In the genomic region with DNA sequence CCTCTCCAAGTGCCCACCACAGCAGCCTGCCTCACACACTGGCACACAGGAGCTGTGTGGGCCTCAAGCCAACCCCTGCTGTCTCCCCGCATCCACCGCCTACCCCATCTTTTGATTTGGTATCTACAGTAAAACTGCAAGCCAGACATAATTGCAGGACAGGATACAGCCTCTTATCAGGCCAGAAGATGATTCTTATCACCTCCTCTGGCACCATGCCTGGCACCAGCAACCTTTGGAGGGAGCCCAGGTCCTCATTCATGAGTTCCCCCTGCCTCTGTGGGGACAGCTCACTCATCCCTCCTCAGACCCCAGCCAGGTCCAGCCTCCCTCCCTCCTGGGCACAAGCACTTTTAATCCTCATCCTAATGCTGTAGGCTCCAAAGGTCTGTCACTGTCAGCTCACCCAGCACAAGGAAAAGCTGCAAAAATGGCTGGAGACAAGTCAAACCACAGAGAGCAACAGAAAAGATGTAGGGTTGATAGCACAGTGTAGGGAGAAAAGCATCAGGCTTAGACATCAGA, we compare ENCODE assay signal across 15 cellular contexts. TPM values are rescaled to one million over a fixed set of nuclear protein-coding genes. Genes with fewer than 3 reads are reported as not detected.
DNase-seq lines count a peak whose midpoint lies in the region; ATAC-seq and TF ChIP-seq lines count a peak whose summit lies in the region.
"Had no signal": no experiment of that assay in that cellular context is flagged by ENCODE, and none has a peak within 500 bp of the region (broad histone marks: within the 10 kb centered on the region; RNA-seq: fewer than 3 reads in every experiment).

No MANE protein-coding gene starts in this region.

- peak overlapping the region; percentile 3 for H3K9ac ChIP-seq in mesenchymal stem cell (ENCODE audit: low read length)

- H3K9me2 ChIP-seq in GM23338 (ENCODE audit: insufficient read depth), result no peaks in the 10 kb centered on the region

- no peak overlapping the region for H2AFZ ChIP-seq in GM23338
- no peak overlapping the region for H2AFZ ChIP-seq in mesenchymal stem cell (ENCODE audit: low read depth, low read length)
- H2AFZ ChIP-seq: PC-9 had no signal

- H2BK5ac ChIP-seq in mesenchymal stem cell (ENCODE audit: low read depth, low read length, poor library complexity, severe bottlenecking), result no peak overlapping the region

- H4K8ac ChIP-seq in mesenchymal stem cell (ENCODE audit: low read length), result no peak overlapping the region

- ATAC-seq in GM23338, result no peak

- no peak for TF ChIP-seq CTCF in GM23338 (conservative IDR thresholded peaks at IDR 0.05; ENCODE audit: low read depth in 2 of 2)
- TF ChIP-seq CTCF in progenitor cell of endocrine pancreas (IDR thresholded peaks at IDR 0.05; ENCODE audit: unreplicated experiment), result no peak
- TF ChIP-seq CTCF in esophagus muscularis mucosa (IDR thresholded peaks at IDR 0.05), result no peak

- H3K79me1 ChIP-seq in mesenchymal stem cell (replicated peaks; ENCODE audit: low read length, poor library complexity, severe bottlenecking), result peaks cover 44% of the 10 kb centered on the region

- no peak overlapping the region for H3K18ac ChIP-seq in mesenchymal stem cell (ENCODE audit: low read depth in 1 of 2, low read length in 2 of 2)

- peak overlapping the region in 1 of 2 experiments; percentile 79 for H3K14ac ChIP-seq in mesenchymal stem cell (ENCODE audit: low read length in 2 of 2)

- intact Hi-C loops in CD4-positive, alpha-beta memory T cell (cut with micrococcal nuclease), result no loop called here
- intact Hi-C loops in esophagus muscularis mucosa (cut with DNase I), result no loop called here

- H2BK15ac ChIP-seq in mesenchymal stem cell (ENCODE audit: low read depth, poor library complexity, severe bottlenecking), result no peak overlapping the region

- no peak overlapping the region for H3K23ac ChIP-seq in mesenchymal stem cell (ENCODE audit: low read length in 2 of 2)

- peaks cover 24 to 49% (median 36%) of the 10 kb centered on the region in 4 donors for H3K4me1 Mint-ChIP-seq in CD4-positive, alpha-beta memory T cell
- H3K4me1 Mint-ChIP-seq in GM23338 (peaks cover 38% of the 10 kb centered on the region), progenitor cell of endocrine pancreas (ENCODE audit: low read depth) (peaks cover 4% of the 10 kb centered on the region)
- peaks cover 23% of the 10 kb centered on the region for H3K4me1 Mint-ChIP-seq in T-helper 2 cell treated with Interferon-gamma antibody and Interleukin-4, amounts not matched to agents 5 μg/mL and 100 μg/mL, for 36 hours (ENCODE audit: low read depth)

- H3K27ac ChIP-seq in CD4-positive, alpha-beta memory T cell (ENCODE audit: low read depth, low read length), result no peak overlapping the region
- H3K27ac ChIP-seq in GM23338 (ENCODE audit: low read depth) (no peak overlapping the region), mesenchymal stem cell (ENCODE audit: low read length, poor library complexity, severe bottlenecking) (no peak overlapping the region), esophagus muscularis mucosa (replicated peaks in 1 of 4) (no peak overlapping the region)
- H3K27ac ChIP-seq: dorsolateral prefrontal cortex, HL-60, neutrophil, PC-9 had no signal

- H3K9me3 Mint-ChIP-seq in CD4-positive, alpha-beta memory T cell, result no peaks in the 10 kb centered on the region
- peaks cover 2% of the 10 kb centered on the region; the same call in 1 of the 3 replicates for H3K9me3 Mint-ChIP-seq in GM23338
- H3K9me3 Mint-ChIP-seq in T-helper 2 cell treated with Interferon-gamma antibody and Interleukin-4, amounts not matched to agents 5 μg/mL and 100 μg/mL, for 36 hours, result no peaks in the 10 kb centered on the region
- no peaks in the 10 kb centered on the region for H3K9me3 Mint-ChIP-seq in progenitor cell of endocrine pancreas (ENCODE audit: low read depth)
- H3K9me3 Mint-ChIP-seq: stimulated activated naive CD8-positive, alpha-beta T cell treated with anti-CD3 and anti-CD28 coated beads, Interleukin-15, Interleukin-2, amounts not matched to agents 100 ng/mL and 50 ng/mL, for 24 hours had no signal

- H2AK5ac ChIP-seq in mesenchymal stem cell (ENCODE audit: low read length, severe bottlenecking), result no peak overlapping the region

- peaks cover 29% of the 10 kb centered on the region for H3K4me1 ChIP-seq in CD4-positive, alpha-beta memory T cell (ENCODE audit: insufficient read depth, low read length)
- H3K4me1 ChIP-seq in GM23338 (ENCODE audit: insufficient read depth) (peaks cover 17% of the 10 kb centered on the region), mesenchymal stem cell (ENCODE audit: control insufficient read depth, insufficient read depth, low read depth, low read length) (peaks cover 49% of the 10 kb centered on the region), esophagus muscularis mucosa (peaks cover 31 to 56% (median 43%) of the 10 kb centered on the region in 4 donors)
- H3K4me1 ChIP-seq: HAP-1 had no signal

- WGBS in mesenchymal stem cell, result 73% methylated on average over 2 of the region's 2 CpGs
- WGBS in esophagus muscularis mucosa, result 65% methylated on average over 2 of the region's 2 CpGs

- TF ChIP-seq POLR2A in esophagus muscularis mucosa (IDR thresholded peaks at IDR 0.05; ENCODE audit: low read depth), result no peak

- no peak overlapping the region for H2BK120ac ChIP-seq in mesenchymal stem cell (ENCODE audit: low read depth, low read length)

- CTCF ChIA-PET in CD4-positive, alpha-beta memory T cell (lab: Charles Lee; ENCODE audit: partially characterized antibody), result interaction anchor here (1.6 to 2.1 kb wide), 2 partner anchors 9 to 17 kb away, joined by 4 read pairs; a partner anchor contains a TSS

- no peaks in the 10 kb centered on the region for H3K9me3 ChIP-seq in CD4-positive, alpha-beta memory T cell (ENCODE audit: control insufficient read depth in 1 of 2, low read length in 2 of 2)
- H3K9me3 ChIP-seq in mesenchymal stem cell (ENCODE audit: control insufficient read depth, low read length) (no peaks in the 10 kb centered on the region), esophagus muscularis mucosa (no peaks in the 10 kb centered on the region)
- H3K9me3 ChIP-seq: HAP-1, neutrophil had no signal

- no peaks in the 10 kb centered on the region for H3K36me3 ChIP-seq in CD4-positive, alpha-beta memory T cell (ENCODE audit: insufficient read depth, low read length)
- H3K36me3 ChIP-seq in GM23338 (ENCODE audit: insufficient read depth), result no peaks in the 10 kb centered on the region
- peaks cover 8 to 35% of the 10 kb centered on the region in 2 experiments for H3K36me3 ChIP-seq in mesenchymal stem cell (ENCODE audit: control insufficient read depth in 1 of 2, insufficient read depth in 2 of 2, low read depth in 1 of 2, low read length in 2 of 2)
- peaks cover 0 to 6% (median 0%) of the 10 kb centered on the region in 4 donors for H3K36me3 ChIP-seq in esophagus muscularis mucosa
- H3K36me3 ChIP-seq: HAP-1, neutrophil had no signal

- POLR2A ChIA-PET in CD4-positive, alpha-beta memory T cell (lab: Charles Lee; ENCODE audit: partially characterized antibody), result no interaction called here

- no peaks in the 10 kb centered on the region for H3K27me3 Mint-ChIP-seq in CD4-positive, alpha-beta memory T cell
- peaks cover 2% of the 10 kb centered on the region for H3K27me3 Mint-ChIP-seq in GM23338 (ENCODE audit: insufficient read depth, low read depth, poor library complexity)
- no peaks in the 10 kb centered on the region for H3K27me3 Mint-ChIP-seq in T-helper 2 cell treated with Interferon-gamma antibody and Interleukin-4, amounts not matched to agents 5 μg/mL and 100 μg/mL, for 36 hours (ENCODE audit: low read depth)
- no peaks in the 10 kb centered on the region for H3K27me3 Mint-ChIP-seq in progenitor cell of endocrine pancreas
- H3K27me3 Mint-ChIP-seq: stimulated activated naive CD8-positive, alpha-beta T cell treated with anti-CD3 and anti-CD28 coated beads, Interleukin-15, Interleukin-2, amounts not matched to agents 100 ng/mL and 50 ng/mL, for 24 hours had no signal

- no peaks in the 10 kb centered on the region for H3F3A ChIP-seq in GM23338 (replicated peaks; ENCODE audit: low read depth)

- no peak for TF ChIP-seq EP300 in esophagus muscularis mucosa (IDR thresholded peaks at IDR 0.05)

- peaks cover 7% of the 10 kb centered on the region for H3K79me2 ChIP-seq in GM23338 (replicated peaks; ENCODE audit: insufficient read depth)

- H2BK12ac ChIP-seq in mesenchymal stem cell (ENCODE audit: low read length in 2 of 2), result no peak overlapping the region

- H3K4me3 ChIP-seq in CD4-positive, alpha-beta memory T cell (ENCODE audit: low read length in 2 of 2), result no peak overlapping the region
- H3K4me3 ChIP-seq in GM23338 (no peak overlapping the region), mesenchymal stem cell (ENCODE audit: insufficient read depth in 1 of 2, low read depth in 1 of 2, low read length in 2 of 2) (no peak overlapping the region), esophagus muscularis mucosa (no peak overlapping the region)
- H3K4me3 ChIP-seq: dorsolateral prefrontal cortex, HAP-1, PC-9 had no signal

- H3K4me3 Mint-ChIP-seq in CD4-positive, alpha-beta memory T cell, result peak overlapping the region in 4 of 8 donors; percentile 40 to 72 (median 52)
- H3K4me3 Mint-ChIP-seq in GM23338, result no peak overlapping the region; the same call in 2 of the 3 replicates
- peak overlapping the region; percentile 2 for H3K4me3 Mint-ChIP-seq in T-helper 2 cell treated with Interferon-gamma antibody and Interleukin-4, amounts not matched to agents 5 μg/mL and 100 μg/mL, for 36 hours
- no peak overlapping the region for H3K4me3 Mint-ChIP-seq in progenitor cell of endocrine pancreas (ENCODE audit: low read depth)
- H3K4me3 Mint-ChIP-seq: stimulated activated naive CD8-positive, alpha-beta T cell treated with anti-CD3 and anti-CD28 coated beads, Interleukin-15, Interleukin-2, amounts not matched to agents 100 ng/mL and 50 ng/mL, for 24 hours had no signal

- H3K27ac Mint-ChIP-seq in CD4-positive, alpha-beta memory T cell, result peak overlapping the region; percentile 61 to 84 (median 77)
- H3K27ac Mint-ChIP-seq in GM23338, result 0 out of 2 replicates have a peak overlapping the region, but pooled peaks have one; percentile 59
- H3K27ac Mint-ChIP-seq in T-helper 2 cell treated with Interferon-gamma antibody and Interleukin-4, amounts not matched to agents 5 μg/mL and 100 μg/mL, for 36 hours, result peak overlapping the region; percentile 74
- H3K27ac Mint-ChIP-seq in progenitor cell of endocrine pancreas, result no peak overlapping the region
- H3K27ac Mint-ChIP-seq: stimulated activated naive CD8-positive, alpha-beta T cell treated with anti-CD3 and anti-CD28 coated beads, Interleukin-15, Interleukin-2, amounts not matched to agents 100 ng/mL and 50 ng/mL, for 24 hours had no signal

- H3K36me3 Mint-ChIP-seq in CD4-positive, alpha-beta memory T cell, result no peaks in the 10 kb centered on the region
- peaks cover 3% of the 10 kb centered on the region; the same call in 2 of the 3 replicates for H3K36me3 Mint-ChIP-seq in GM23338 (ENCODE audit: low read depth)
- H3K36me3 Mint-ChIP-seq in T-helper 2 cell treated with Interferon-gamma antibody and Interleukin-4, amounts not matched to agents 5 μg/mL and 100 μg/mL, for 36 hours (ENCODE audit: low read depth), result no peaks in the 10 kb centered on the region
- H3K36me3 Mint-ChIP-seq in progenitor cell of endocrine pancreas (ENCODE audit: insufficient read depth), result no peaks in the 10 kb centered on the region

- H4K20me1 ChIP-seq in GM23338 (replicated peaks; ENCODE audit: insufficient read depth), result peaks cover 8% of the 10 kb centered on the region

- H3K4ac ChIP-seq in mesenchymal stem cell (ENCODE audit: low read depth in 1 of 2, low read length in 2 of 2), result no peak overlapping the region

- DNase-seq in CD4-positive, alpha-beta memory T cell, result no peak
- no peak for DNase-seq in GM23338 (ENCODE audit: low spot score)
- DNase-seq in T-helper 2 cell treated with Interferon-gamma antibody and Interleukin-4, amounts not matched to agents 5 μg/mL and 100 μg/mL, for 36 hours (ENCODE audit: low spot score), result no peak
- no peak for DNase-seq in mesenchymal stem cell
- no peak for DNase-seq in progenitor cell of endocrine pancreas (ENCODE audit: low spot score, unreplicated experiment)
- no peak for DNase-seq in SKM-1 treated with dmso at 0.1 percent for 144 hours (lab: John Stamatoyannopoulos, UW; ENCODE audit: unreplicated experiment)
- DNase-seq in esophagus muscularis mucosa (ENCODE audit: extremely low spot score), result no peak
- DNase-seq: activated CD4-positive, alpha-beta T cell treated with anti-CD3 and anti-CD28 coated beads, Interleukin-2, amount 50 U/mL, for 1 hour; NCI-H226; PC-9 had no signal

- H4K91ac ChIP-seq in mesenchymal stem cell (ENCODE audit: low read length), result no peak overlapping the region

- no peaks in the 10 kb centered on the region for H3K27me3 ChIP-seq in CD4-positive, alpha-beta memory T cell (ENCODE audit: insufficient read depth, low read length)
- H3K27me3 ChIP-seq in GM23338 (ENCODE audit: insufficient read depth) (no peaks in the 10 kb centered on the region), mesenchymal stem cell (ENCODE audit: control insufficient read depth in 1 of 2, insufficient read depth in 1 of 2, low read length in 2 of 2) (no peaks in the 10 kb centered on the region), esophagus muscularis mucosa (no peaks in the 10 kb centered on the region)
- H3K27me3 ChIP-seq: dorsolateral prefrontal cortex had no signal

- H3K4me2 ChIP-seq in GM23338, result no peak overlapping the region
- no peak overlapping the region for H3K4me2 ChIP-seq in mesenchymal stem cell (ENCODE audit: low read length, poor library complexity, severe bottlenecking)
- H3K4me2 ChIP-seq: PC-9 had no signal

RNA-seq across cellular contexts. Expression of a gene that starts 9.7 kb away (rescaled TPM):
- 10 to 100 TPM; 10.9 to 12.8 TPM for total RNA-seq in CD4-positive, alpha-beta memory T cell
- 10 to 100 TPM in 1 of 2 donors, 1 to 10 TPM in 1; 6.4 to 11.6 TPM for polyA plus RNA-seq in CD4-positive, alpha-beta memory T cell
- total RNA-seq in GM23338 (2014; rRNA removed; shearing (Covaris generic)), result 15.7 and 16.6 TPM in 2 replicates
- 4.3 and 4.4 TPM in 2 replicates for polyA plus RNA-seq in GM23338 (2016; fragmentation: Nextera tagmentation; extraction: Ambion mirVana)
- 19.7 TPM for polyA plus RNA-seq in mesenchymal stem cell (2013, experiment 1 of 2)
- 18.7 TPM for polyA plus RNA-seq in mesenchymal stem cell (2013, experiment 2 of 2)
- total RNA-seq in progenitor cell of endocrine pancreas (22.0 and 23.5 TPM in 2 replicates), esophagus muscularis mucosa (10 to 100 TPM; 17.0 to 46.4 (median 38.4) TPM)

RNA-seq across cellular contexts. Expression of a gene that starts 31.6 kb away (rescaled TPM):
- total RNA-seq in CD4-positive, alpha-beta memory T cell, result 10 to 100 TPM in 1 of 2 experiments, 1 to 10 TPM in 1; 6.5 to 10.0 TPM
- 1 to 10 TPM in 1 of 2 donors, under 1 TPM in 1; 0.95 to 1.7 TPM for polyA plus RNA-seq in CD4-positive, alpha-beta memory T cell
- 25.8 and 26.3 TPM in 2 replicates for total RNA-seq in GM23338 (2014; rRNA removed; shearing (Covaris generic))
- 23.6 and 25.4 TPM in 2 replicates for polyA plus RNA-seq in GM23338 (2016; fragmentation: Nextera tagmentation; extraction: Ambion mirVana)
- polyA plus RNA-seq in mesenchymal stem cell (2013, experiment 1 of 2), result 9.9 TPM
- 9.8 TPM for polyA plus RNA-seq in mesenchymal stem cell (2013, experiment 2 of 2)
- total RNA-seq in progenitor cell of endocrine pancreas (33.1 and 36.0 TPM in 2 replicates), esophagus muscularis mucosa (10 to 100 TPM in 1 of 4 donors, 1 to 10 TPM in 3; 5.8 to 10.0 (median 6.8) TPM)
